29 cellular contexts compared by ENCODE assay signal in the genomic region with DNA sequence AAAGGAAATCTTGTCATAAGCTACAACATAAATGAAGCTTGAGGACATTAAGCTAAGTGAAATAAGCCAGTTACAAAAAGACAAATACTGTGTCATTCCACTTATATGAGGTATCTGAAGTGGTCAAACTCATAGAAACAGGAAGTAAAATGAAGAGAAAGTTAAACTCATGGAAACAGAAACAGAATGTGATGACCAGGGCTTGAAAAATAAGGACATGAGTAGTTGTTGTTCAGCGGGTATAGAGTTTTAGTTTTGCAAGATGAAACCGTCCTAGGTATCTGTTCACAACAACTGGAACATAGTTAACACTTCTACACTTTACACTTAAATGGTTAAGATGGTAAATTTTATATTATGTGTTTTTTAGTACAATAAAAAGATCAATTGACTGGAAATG. TPM values are rescaled to one million over a fixed set of nuclear protein-coding genes. Genes with fewer than 3 reads are reported as not detected.
"Had no signal": no experiment of that assay in that cellular context is flagged by ENCODE, and none has a peak within 500 bp of the region (broad histone marks: within the 10 kb centered on the region; RNA-seq: fewer than 3 reads in every experiment).

No MANE protein-coding gene starts in this region.

- H3K36me3 ChIP-seq: heart left ventricle, pancreas, prostate gland, transverse colon had no signal

- H3K4me3 ChIP-seq: heart left ventricle, pancreas, prostate gland, skin epidermis, testis, transverse colon had no signal

- H3K27me3 ChIP-seq: heart left ventricle, pancreas, testis, transverse colon had no signal

- ATAC-seq: activated CD8-positive, alpha-beta T cell treated with anti-CD3 and anti-CD28 coated beads for 36 hours; activated naive CD8-positive, alpha-beta T cell treated with anti-CD3 and anti-CD28 coated beads, Interleukin-2, amount 50 U/mL, for 24 hours; activated T-cell treated with anti-CD3 and anti-CD28 coated beads, Interleukin-2, amount 50 U/mL, for 4 hours; activated T-helper 17 cell treated with anti-CD3 and anti-CD28 coated beads, Interleukin-2, amount 50 U/mL, for 72 hours; esophagus mucosa; heart left ventricle; left colon; naive thymus-derived CD4-positive, alpha-beta T cell; pancreas; sciatic nerve; stimulated activated naive CD8-positive, alpha-beta T cell treated with anti-CD3 and anti-CD28 coated beads, Interleukin-15, Interleukin-2, amounts not matched to agents 100 U/mL and 50 U/mL, for 24 hours had no signal

- H3K9me3 ChIP-seq: pancreas, prostate gland, testis, transverse colon had no signal

- H3K27ac ChIP-seq: heart left ventricle, pancreas, prostate gland, skin epidermis, testis, transverse colon had no signal

- H3K4me1 ChIP-seq: heart left ventricle, pancreas, prostate gland, testis, transverse colon had no signal

- DNase-seq: activated CD4-positive, alpha-beta T cell treated with anti-CD3 and anti-CD28 coated beads for 1 hour; activated CD4-positive, alpha-beta T cell treated with anti-CD3 and anti-CD28 coated beads, Interleukin-2, amount 50 U/mL, for 1 hour; activated CD8-positive, alpha-beta T cell treated with anti-CD3 and anti-CD28 coated beads for 36 hours; activated naive CD8-positive, alpha-beta T cell treated with anti-CD3 and anti-CD28 coated beads, Interleukin-2, amount 50 U/mL, for 24 hours; activated T-cell treated with anti-CD3 and anti-CD28 coated beads, Interleukin-2, amount 50 U/mL, for 4 hours; amygdala; caudate nucleus; endodermal cell; foreskin fibroblast; heart left ventricle; hypothalamus; immature natural killer cell; kidney; left colon; midbrain; naive thymus-derived CD4-positive, alpha-beta T cell; pancreas; retina; stimulated activated CD4-positive, alpha-beta T cell treated with anti-CD3 and anti-CD28 coated beads, Interleukin-12 subunit alpha, Interleukin-12 subunit beta, amount 100 ng/mL, for 4 hours; stimulated activated CD4-positive, alpha-beta T cell treated with anti-CD3 and anti-CD28 coated beads, Interleukin-4, amount 100 ng/mL, for 1 hour; stimulated activated naive CD8-positive, alpha-beta T cell treated with anti-CD3 and anti-CD28 coated beads, Interleukin-15, Interleukin-2, amounts not matched to agents 100 U/mL and 50 U/mL, for 24 hours; testis; transverse colon had no signal

RNA-seq across cellular contexts. Expression of a gene that starts 47.8 kb away (rescaled TPM):
- total RNA-seq: T-helper 2 cell treated with Interferon-gamma antibody and Interleukin-4, amounts not matched to agents 100 ng/mL and 5 ng/mL, for 36 hours had no signal
